In the genomic region with DNA sequence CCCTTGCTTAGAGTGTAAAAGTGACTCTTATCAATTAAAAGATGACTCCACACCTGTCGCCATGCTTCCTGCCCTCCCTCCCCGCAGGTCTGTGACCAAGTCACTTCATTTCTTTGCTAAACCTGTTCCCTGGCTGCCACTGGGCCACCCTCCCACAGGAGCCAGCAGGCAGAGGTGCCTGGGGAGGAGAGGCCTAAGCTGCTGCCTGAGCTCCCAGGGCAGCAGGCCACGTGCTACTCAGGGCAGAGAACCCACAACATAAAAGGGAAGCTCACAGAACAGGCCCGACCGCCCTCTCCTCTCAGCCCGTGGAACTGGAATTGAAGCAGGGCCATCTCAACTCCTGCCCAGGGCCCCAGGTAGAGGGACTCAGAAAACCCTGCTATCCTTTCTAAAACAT, we compare ENCODE assay signal across 10 cellular contexts. TPM values are rescaled to one million over a fixed set of nuclear protein-coding genes. Genes with fewer than 3 reads are reported as not detected.
DNase-seq lines count a peak whose midpoint lies in the region; ATAC-seq, FAIRE-seq and TF ChIP-seq lines count a peak whose summit lies in the region.
"Had no signal": no experiment of that assay in that cellular context is flagged by ENCODE, and none has a peak within 500 bp of the region (broad histone marks: within the 10 kb centered on the region; RNA-seq: fewer than 3 reads in every experiment).

No MANE protein-coding gene starts in this region.

- no peak overlapping the region for H3K4me2 ChIP-seq in mesenchymal stem cell (ENCODE audit: low read length, poor library complexity, severe bottlenecking)

- H3K18ac ChIP-seq in mesenchymal stem cell (ENCODE audit: low read depth in 1 of 2, low read length in 2 of 2): no peak overlapping the region

- H3K36me3 ChIP-seq in cardiac muscle cell (no peaks in the 10 kb centered on the region), mesenchymal stem cell (ENCODE audit: control insufficient read depth in 1 of 2, insufficient read depth in 2 of 2, low read depth in 1 of 2, low read length in 2 of 2) (peaks cover 9 to 26% of the 10 kb centered on the region in 2 experiments)

- H3K4me3 ChIP-seq in cardiac muscle cell: no peak overlapping the region
- peak overlapping the region in 1 of 2 experiments; percentile 11 for H3K4me3 ChIP-seq in mesenchymal stem cell (ENCODE audit: insufficient read depth in 1 of 2, low read depth in 1 of 2, low read length in 2 of 2)

- peak overlapping the region; percentile 81 for H4K8ac ChIP-seq in mesenchymal stem cell (ENCODE audit: low read length)

- H3K23ac ChIP-seq in mesenchymal stem cell (ENCODE audit: low read length in 2 of 2): peak overlapping the region in 1 of 2 experiments; percentile 81

- H2AFZ ChIP-seq in mesenchymal stem cell (ENCODE audit: low read depth, low read length): no peak overlapping the region

- H3K9me3 ChIP-seq in cardiac muscle cell (ENCODE audit: low read depth) (no peaks in the 10 kb centered on the region), mesenchymal stem cell (ENCODE audit: control insufficient read depth, low read length) (no peaks in the 10 kb centered on the region)

- intact Hi-C loops in left cardiac atrium (cut with DNase I): no loop called here

- no peak for TF ChIP-seq CTCF in cardiac muscle cell (IDR thresholded peaks at IDR 0.05; ENCODE audit: low read depth, low read length)

- H3K27me3 ChIP-seq in cardiac muscle cell (no peaks in the 10 kb centered on the region), mesenchymal stem cell (ENCODE audit: control insufficient read depth in 1 of 2, insufficient read depth in 1 of 2, low read length in 2 of 2) (no peaks in the 10 kb centered on the region)

- peak overlapping the region; percentile 71 for H2AK5ac ChIP-seq in mesenchymal stem cell (ENCODE audit: low read length, severe bottlenecking)

- FAIRE-seq in HTR-8/SVneo (lab: Jason Lieb, UNC): no peak

- peak overlapping the region; percentile 26 for H2BK15ac ChIP-seq in mesenchymal stem cell (ENCODE audit: low read depth, poor library complexity, severe bottlenecking)

- H3K4ac ChIP-seq in mesenchymal stem cell (ENCODE audit: low read depth in 1 of 2, low read length in 2 of 2): peak overlapping the region; percentile 54 to 79

- no peak overlapping the region for H4K91ac ChIP-seq in mesenchymal stem cell (ENCODE audit: low read length)

- H3K9ac ChIP-seq in mesenchymal stem cell (ENCODE audit: low read length): no peak overlapping the region

- peak overlapping the region; percentile 59 for H3K27ac ChIP-seq in cardiac muscle cell
- peak overlapping the region; percentile 79 for H3K27ac ChIP-seq in cingulate gyrus (ENCODE audit: low read depth, low read length)
- H3K27ac ChIP-seq in mesenchymal stem cell (ENCODE audit: low read length, poor library complexity, severe bottlenecking): no peak overlapping the region

- H2BK5ac ChIP-seq in mesenchymal stem cell (ENCODE audit: low read depth, low read length, poor library complexity, severe bottlenecking): no peak overlapping the region

- H2BK120ac ChIP-seq in mesenchymal stem cell (ENCODE audit: low read depth, low read length): no peak overlapping the region

- H2BK12ac ChIP-seq in mesenchymal stem cell (ENCODE audit: low read length in 2 of 2): peak overlapping the region in 1 of 2 experiments; percentile 24

- ATAC-seq in left cardiac atrium: no peak
- ATAC-seq in SK-N-SH treated with all-trans-retinoic acid at 6 μM for 48 hours: no peak
- ATAC-seq: CD8-positive, alpha-beta T cell had no signal

- 88% methylated on average over 6 of the region's 6 CpGs for whole genome bisulfite sequencing in mesenchymal stem cell

- peaks cover 22% of the 10 kb centered on the region for H3K79me1 ChIP-seq in mesenchymal stem cell (replicated peaks; ENCODE audit: low read length, poor library complexity, severe bottlenecking)

- H3K4me1 ChIP-seq in cardiac muscle cell (ENCODE audit: low read depth): peaks cover 28% of the 10 kb centered on the region
- H3K4me1 ChIP-seq in mesenchymal stem cell (ENCODE audit: control insufficient read depth, insufficient read depth, low read depth, low read length): peaks cover 35% of the 10 kb centered on the region

- H3K14ac ChIP-seq in mesenchymal stem cell (ENCODE audit: low read length in 2 of 2): no peak overlapping the region

- DNase-seq in cardiac muscle cell (ENCODE audit: low read depth in 1 of 2, low spot score in 1 of 2) (peak in 1 of 2 donors; percentile 26), left cardiac atrium (no peak), mesenchymal stem cell (no peak), GM03348 (ENCODE audit: low spot score) (no peak), HTR-8/SVneo (ENCODE audit: insufficient read length, low spot score) (no peak)
- DNase-seq in stimulated activated CD4-positive, alpha-beta T cell treated with anti-CD3 and anti-CD28 coated beads, Interleukin-15, amount 100 ng/mL, for 24 hours: no peak
- DNase-seq: CD8-positive, alpha-beta T cell; effector memory CD4-positive, alpha-beta T cell had no signal

TF ChIP-seq in SK-N-SH treated with all-trans-retinoic acid at 6 μM for 48 hours, 23 proteins besides CTCF, POLR2A, EP300 and RAD21:
- TF ChIP-seq BACH2 (CRISPR knock-in tag; IDR thresholded peaks at IDR 0.05; ENCODE audit: borderline replicate concordance) (no peak), OSR1 (CRISPR knock-in tag; IDR thresholded peaks at IDR 0.05) (no peak), ZFP3 (CRISPR knock-in tag; IDR thresholded peaks at IDR 0.05) (no peak), ESRRG (CRISPR knock-in tag; IDR thresholded peaks at IDR 0.05) (no peak), ZNF8 (CRISPR knock-in tag; IDR thresholded peaks at IDR 0.05) (no peak), ARNTL (CRISPR knock-in tag; IDR thresholded peaks at IDR 0.05; ENCODE audit: borderline replicate concordance, low read depth) (no peak), ZC3H10 (CRISPR knock-in tag; IDR thresholded peaks at IDR 0.05) (no peak), TOX (CRISPR knock-in tag; IDR thresholded peaks at IDR 0.05; ENCODE audit: borderline replicate concordance) (no peak), ISL1 (CRISPR knock-in tag; IDR thresholded peaks at IDR 0.05) (no peak), GLIS3 (CRISPR knock-in tag; IDR thresholded peaks at IDR 0.05) (no peak), SNAI2 (CRISPR knock-in tag; IDR thresholded peaks at IDR 0.05) (no peak), CSDC2 (CRISPR knock-in tag; IDR thresholded peaks at IDR 0.05) (no peak), RARB (CRISPR knock-in tag; IDR thresholded peaks at IDR 0.05) (no peak)
- TF ChIP-seq, protein P1, sequence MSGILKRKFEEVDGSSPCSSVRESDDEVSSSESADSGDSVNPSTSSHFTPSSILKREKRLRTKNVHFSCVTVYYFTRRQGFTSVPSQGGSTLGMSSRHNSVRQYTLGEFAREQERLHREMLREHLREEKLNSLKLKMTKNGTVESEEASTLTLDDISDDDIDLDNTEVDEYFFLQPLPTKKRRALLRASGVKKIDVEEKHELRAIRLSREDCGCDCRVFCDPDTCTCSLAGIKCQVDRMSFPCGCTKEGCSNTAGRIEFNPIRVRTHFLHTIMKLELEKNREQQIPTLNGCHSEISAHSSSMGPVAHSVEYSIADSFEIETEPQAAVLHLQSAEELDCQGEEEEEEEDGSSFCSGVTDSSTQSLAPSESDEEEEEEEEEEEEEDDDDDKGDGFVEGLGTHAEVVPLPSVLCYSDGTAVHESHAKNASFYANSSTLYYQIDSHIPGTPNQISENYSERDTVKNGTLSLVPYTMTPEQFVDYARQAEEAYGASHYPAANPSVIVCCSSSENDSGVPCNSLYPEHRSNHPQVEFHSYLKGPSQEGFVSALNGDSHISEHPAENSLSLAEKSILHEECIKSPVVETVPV (CRISPR knock-in tag; IDR thresholded peaks at IDR 0.05): no peak
- TF ChIP-seq, protein P2, sequence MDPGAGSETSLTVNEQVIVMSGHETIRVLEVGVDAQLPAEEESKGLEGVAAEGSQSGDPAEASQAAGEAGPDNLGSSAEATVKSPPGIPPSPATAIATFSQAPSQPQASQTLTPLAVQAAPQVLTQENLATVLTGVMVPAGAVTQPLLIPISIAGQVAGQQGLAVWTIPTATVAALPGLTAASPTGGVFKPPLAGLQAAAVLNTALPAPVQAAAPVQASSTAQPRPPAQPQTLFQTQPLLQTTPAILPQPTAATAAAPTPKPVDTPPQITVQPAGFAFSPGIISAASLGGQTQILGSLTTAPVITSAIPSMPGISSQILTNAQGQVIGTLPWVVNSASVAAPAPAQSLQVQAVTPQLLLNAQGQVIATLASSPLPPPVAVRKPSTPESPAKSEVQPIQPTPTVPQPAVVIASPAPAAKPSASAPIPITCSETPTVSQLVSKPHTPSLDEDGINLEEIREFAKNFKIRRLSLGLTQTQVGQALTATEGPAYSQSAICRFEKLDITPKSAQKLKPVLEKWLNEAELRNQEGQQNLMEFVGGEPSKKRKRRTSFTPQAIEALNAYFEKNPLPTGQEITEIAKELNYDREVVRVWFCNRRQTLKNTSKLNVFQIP (CRISPR knock-in tag; IDR thresholded peaks at IDR 0.05; ENCODE audit: borderline replicate concordance, low read depth): no peak
- TF ChIP-seq, protein P3, sequence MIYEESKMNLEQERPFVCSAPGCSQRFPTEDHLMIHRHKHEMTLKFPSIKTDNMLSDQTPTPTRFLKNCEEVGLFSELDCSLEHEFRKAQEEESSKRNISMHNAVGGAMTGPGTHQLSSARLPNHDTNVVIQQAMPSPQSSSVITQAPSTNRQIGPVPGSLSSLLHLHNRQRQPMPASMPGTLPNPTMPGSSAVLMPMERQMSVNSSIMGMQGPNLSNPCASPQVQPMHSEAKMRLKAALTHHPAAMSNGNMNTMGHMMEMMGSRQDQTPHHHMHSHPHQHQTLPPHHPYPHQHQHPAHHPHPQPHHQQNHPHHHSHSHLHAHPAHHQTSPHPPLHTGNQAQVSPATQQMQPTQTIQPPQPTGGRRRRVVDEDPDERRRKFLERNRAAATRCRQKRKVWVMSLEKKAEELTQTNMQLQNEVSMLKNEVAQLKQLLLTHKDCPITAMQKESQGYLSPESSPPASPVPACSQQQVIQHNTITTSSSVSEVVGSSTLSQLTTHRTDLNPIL (CRISPR knock-in tag; IDR thresholded peaks at IDR 0.05; ENCODE audit: low read depth): no peak
TF ChIP-seq in SK-N-SH treated with all-trans-retinoic acid at 6 μM for 48 hours: peak in this region for 0.

RNA-seq across cellular contexts. Expression of a gene that starts 4.9 kb away (rescaled TPM):
- 67.6 and 68.8 TPM in 2 replicates for total RNA-seq in cardiac muscle cell
- polyA plus RNA-seq in cardiac muscle cell: 54.7 and 59.0 TPM in 2 replicates
- total RNA-seq in left cardiac atrium: 10 to 100 TPM; 51.8 to 54.8 TPM
- 40.5 TPM for polyA plus RNA-seq in mesenchymal stem cell (2013, experiment 1 of 2)
- polyA plus RNA-seq in mesenchymal stem cell (2013, experiment 2 of 2): 39.9 TPM
